8 cellular contexts compared by ENCODE assay signal in the genomic region with DNA sequence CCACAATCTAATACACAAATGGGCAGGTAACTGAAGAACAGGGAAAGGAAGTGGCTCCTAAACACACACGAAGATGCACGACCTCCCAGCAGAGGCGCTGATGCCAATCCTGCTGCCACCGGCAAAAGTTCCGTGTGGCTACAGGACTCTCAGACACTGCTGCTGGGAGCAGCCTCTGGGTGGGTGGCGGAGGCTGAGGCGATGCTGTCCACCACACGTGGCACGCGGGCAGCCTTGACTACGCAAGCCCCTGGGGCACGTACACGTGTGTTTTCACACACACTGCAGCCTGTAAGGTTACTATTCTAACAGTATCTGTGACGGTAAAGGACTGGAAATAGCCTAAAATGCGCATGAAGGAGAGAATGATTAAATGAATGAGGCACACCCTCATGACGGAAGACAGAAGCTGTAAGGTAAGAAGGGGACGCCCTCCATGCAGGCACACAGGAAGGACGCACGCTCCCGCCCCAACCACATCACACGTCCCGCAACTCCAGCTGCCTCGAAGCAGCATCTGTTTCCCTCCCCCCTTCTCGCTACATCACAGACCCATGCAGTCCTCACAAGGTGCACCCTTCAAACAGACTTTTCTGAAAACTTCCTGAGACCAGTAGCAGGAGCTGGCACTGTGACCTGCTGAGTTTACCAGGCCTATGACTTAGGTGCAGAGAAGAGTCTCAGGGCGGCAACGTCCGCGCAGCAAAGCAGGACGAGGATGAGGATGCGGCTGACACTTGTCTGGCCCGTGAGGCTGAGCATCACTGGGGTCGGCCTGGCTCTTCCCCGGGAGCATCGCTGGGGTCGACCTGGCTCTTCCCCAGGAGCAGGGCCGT. TPM values are rescaled to one million over a fixed set of nuclear protein-coding genes. Genes with fewer than 3 reads are reported as not detected.
DNase-seq lines count a peak whose midpoint lies in the region; ATAC-seq and TF ChIP-seq lines count a peak whose summit lies in the region.

No MANE protein-coding gene starts in this region.

- no peak overlapping the region for H3K18ac ChIP-seq in IMR-90 (ENCODE audit: low read depth, low read length)

- H3K36me3 ChIP-seq in IMR-90 (ENCODE audit: control insufficient read depth, insufficient read depth, low read length) (peaks cover 8% of the 10 kb centered on the region), gastroesophageal sphincter (peaks cover 0 to 46% of the 10 kb centered on the region in 2 donors), adrenal gland (replicated peaks in 1 of 2) (no peaks in the 10 kb centered on the region)

- TF ChIP-seq RAD21 in IMR-90 (IDR thresholded peaks at IDR 0.05; ENCODE audit: low read length): no peak

- no peak overlapping the region for H2BK20ac ChIP-seq in IMR-90 (ENCODE audit: low read depth, low read length)

- H3K4me1 Mint-ChIP-seq in activated naive CD8-positive, alpha-beta T cell treated with anti-CD3 and anti-CD28 coated beads, Interleukin-2, amount 50 U/mL, for 24 hours: peaks cover 56% of the 10 kb centered on the region

- no peak overlapping the region for H2BK5ac ChIP-seq in IMR-90 (ENCODE audit: low read depth, low read length, poor library complexity, severe bottlenecking)

- no peak overlapping the region for H4K91ac ChIP-seq in IMR-90 (ENCODE audit: insufficient read depth, low read depth, low read length)

- CTCF ChIA-PET in IMR-90 (lab: Yijun Ruan, JAX): no interaction called here

- H3K56ac ChIP-seq in IMR-90 (ENCODE audit: extremely low read depth, insufficient read depth, low read length): no peak overlapping the region

- no peak overlapping the region for H4K8ac ChIP-seq in IMR-90 (ENCODE audit: low read depth in 2 of 2, low read length in 2 of 2)

- in situ Hi-C loops in IMR-90 (cut with MboI; ENCODE audit: low sequenced_read_pairs): no loop called here

- H3K4me2 ChIP-seq in IMR-90 (ENCODE audit: low read depth, low read length): no peak overlapping the region

- no TSS peak for BruUV-seq in IMR-90 (replicated peaks; lab: Mats Ljungman, UMichigan)

- H3K4me3 Mint-ChIP-seq in activated naive CD8-positive, alpha-beta T cell treated with anti-CD3 and anti-CD28 coated beads, Interleukin-2, amount 50 U/mL, for 24 hours: peak overlapping the region; percentile 65

- H3K4me3 ChIP-seq in IMR-90 (ENCODE audit: insufficient read depth, low read depth, low read length) (no peak overlapping the region), gastroesophageal sphincter (no peak overlapping the region), adrenal gland (no peak overlapping the region)

- dilution Hi-C loops in IMR-90 (cut with HindIII; ENCODE audit: low sequenced_read_pairs, unreplicated experiment): no loop called here

- TF ChIP-seq CTCF in IMR-90 (conservative IDR thresholded peaks at IDR 0.05; ENCODE audit: low read depth, low read length) (no peak), gastroesophageal sphincter (IDR thresholded peaks at IDR 0.05) (no peak), adrenal gland (IDR thresholded peaks at IDR 0.05) (no peak)

- peak overlapping the region; percentile 70 for H2AK9ac ChIP-seq in IMR-90 (replicated peaks; ENCODE audit: low read depth, low read length, poor library complexity)

- H2BK120ac ChIP-seq in IMR-90 (ENCODE audit: low read depth, low read length): no peak overlapping the region

- no peak overlapping the region for H2AK5ac ChIP-seq in IMR-90 (ENCODE audit: low read depth, low read length)

- H3K27ac Mint-ChIP-seq in activated naive CD8-positive, alpha-beta T cell treated with anti-CD3 and anti-CD28 coated beads, Interleukin-2, amount 50 U/mL, for 24 hours: peak overlapping the region; percentile 89

- WGBS in IMR-90 (ENCODE audit: extremely low coverage in 2 of 2, insufficient read length in 1 of 2), 2 experiments: 94% methylated on average over 19 of the region's 36 CpGs; no CpG with 5 or more reads in 1 of the 2 experiments
- 75 to 78% methylated on average over 12 to 19 of the region's 36 CpGs for WGBS in gastroesophageal sphincter (ENCODE audit: low coverage in 1 of 2), 2 donors
- WGBS in adrenal gland, 4 donors: 83 to 90% (median 87%) methylated on average over 28 to 36 of the region's 36 CpGs

- H3K4me1 ChIP-seq in IMR-90 (ENCODE audit: control insufficient read depth, insufficient read depth, low read length) (no peaks in the 10 kb centered on the region), gastroesophageal sphincter (no peaks in the 10 kb centered on the region), adrenal gland (replicated peaks in 1 of 2) (peaks cover 0 to 5% of the 10 kb centered on the region in 2 donors)

- DNase-seq in IMR-90: no peak
- peak; percentile 82 for DNase-seq in activated CD8-positive, alpha-beta memory T cell treated with anti-CD3 and anti-CD28 coated beads for 24 hours
- peak; percentile 62 for DNase-seq in activated naive CD8-positive, alpha-beta T cell treated with anti-CD3 and anti-CD28 coated beads, Interleukin-2, amount 50 U/mL, for 24 hours
- peak; percentile 39 to 50 (median 41) for DNase-seq in stimulated activated CD4-positive, alpha-beta T cell treated with anti-CD3 and anti-CD28 coated beads, TNF-alpha, amount 100 ng/mL, for 4 hours (ENCODE audit: low read depth in 3 of 3)
- no peak for DNase-seq in adrenal gland
- no peak for DNase-seq in NCI-H2196 (lab: John Stamatoyannopoulos, UW; ENCODE audit: unreplicated experiment)

- H2AFZ ChIP-seq in IMR-90 (replicated peaks; ENCODE audit: low read length, poor library complexity): no peak overlapping the region

- H3K9me1 ChIP-seq in IMR-90 (ENCODE audit: insufficient read depth, low read length): 0 out of 2 replicates have a peak, but pooled peaks cover 2% of the 10 kb centered on the region

- POLR2A ChIA-PET in IMR-90 (lab: Charles Lee; ENCODE audit: unreplicated experiment): no interaction called here

- no peak for ATAC-seq in IMR-90 (ENCODE audit: low read depth)
- ATAC-seq in activated naive CD8-positive, alpha-beta T cell treated with anti-CD3 and anti-CD28 coated beads, Interleukin-2, amount 50 U/mL, for 24 hours: peak; percentile 88
- no peak for ATAC-seq in gastroesophageal sphincter
- ATAC-seq in HG03045 (IDR thresholded peaks at IDR 0.05; ENCODE audit: unreplicated experiment): no peak

- H4K20me1 ChIP-seq in IMR-90 (ENCODE audit: insufficient read depth, low read length): no peaks in the 10 kb centered on the region

- no peak overlapping the region for H4K5ac ChIP-seq in IMR-90 (ENCODE audit: low read depth, low read length)

- H3K23ac ChIP-seq in IMR-90 (ENCODE audit: low read depth, low read length): no peak overlapping the region

- no peak overlapping the region for H3K4ac ChIP-seq in IMR-90 (ENCODE audit: low read depth, low read length)

- H3K9ac ChIP-seq in IMR-90 (ENCODE audit: low read depth, low read length): no peak overlapping the region

- H3K36me3 Mint-ChIP-seq in activated naive CD8-positive, alpha-beta T cell treated with anti-CD3 and anti-CD28 coated beads, Interleukin-2, amount 50 U/mL, for 24 hours (ENCODE audit: low read depth): peaks cover 8% of the 10 kb centered on the region

- no peaks in the 10 kb centered on the region for H3K9me3 Mint-ChIP-seq in activated naive CD8-positive, alpha-beta T cell treated with anti-CD3 and anti-CD28 coated beads, Interleukin-2, amount 50 U/mL, for 24 hours

- H3K9me3 ChIP-seq in IMR-90 (ENCODE audit: control insufficient read depth, insufficient read depth, low read length): no peaks in the 10 kb centered on the region
- H3K9me3 ChIP-seq in gastroesophageal sphincter: no peaks in the 10 kb centered on the region
- no peaks in the 10 kb centered on the region for H3K9me3 ChIP-seq in adrenal gland (replicated peaks in 1 of 3)

- H3K27ac ChIP-seq in IMR-90 (ENCODE audit: insufficient read depth, low read length): no peak overlapping the region
- no peak overlapping the region for H3K27ac ChIP-seq in gastroesophageal sphincter
- no peak overlapping the region for H3K27ac ChIP-seq in adrenal gland

- TF ChIP-seq POLR2A in IMR-90 (IDR thresholded peaks at IDR 0.05; ENCODE audit: low read depth, low read length): no peak
- TF ChIP-seq POLR2A in gastroesophageal sphincter (IDR thresholded peaks at IDR 0.05): no peak
- no peak for TF ChIP-seq POLR2A in adrenal gland (IDR thresholded peaks at IDR 0.05)

- no peak overlapping the region for H2BK15ac ChIP-seq in IMR-90 (ENCODE audit: low read depth, low read length)

- no peak for TF ChIP-seq EP300 in gastroesophageal sphincter (IDR thresholded peaks at IDR 0.05)

- no peaks in the 10 kb centered on the region for H3K79me1 ChIP-seq in IMR-90 (ENCODE audit: low read depth in 1 of 2, low read length in 2 of 2)

- intact Hi-C loops in IMR-90 (cut with micrococcal nuclease): no loop called here
- intact Hi-C loops in adrenal gland (cut with DNase I): no loop called here

- no peak overlapping the region for H3K14ac ChIP-seq in IMR-90 (replicated peaks; ENCODE audit: low read depth, low read length)

- H3K27me3 ChIP-seq in IMR-90 (ENCODE audit: control insufficient read depth, insufficient read depth, low read length) (no peaks in the 10 kb centered on the region), gastroesophageal sphincter (no peaks in the 10 kb centered on the region), adrenal gland (no peaks in the 10 kb centered on the region)

- no peaks in the 10 kb centered on the region for H3K27me3 Mint-ChIP-seq in activated naive CD8-positive, alpha-beta T cell treated with anti-CD3 and anti-CD28 coated beads, Interleukin-2, amount 50 U/mL, for 24 hours

TF ChIP-seq in IMR-90, 13 proteins besides CTCF, POLR2A, EP300 and RAD21:
- TF ChIP-seq MAFK (IDR thresholded peaks at IDR 0.05; ENCODE audit: low read depth, low read length) (no peak), CEBPB (IDR thresholded peaks at IDR 0.05; ENCODE audit: low read depth, low read length) (no peak), SMC3 (IDR thresholded peaks at IDR 0.05; ENCODE audit: low read depth, low read length) (no peak), MXI1 (IDR thresholded peaks at IDR 0.05; ENCODE audit: borderline replicate concordance, low read depth, low read length) (no peak), MAZ (IDR thresholded peaks at IDR 0.05; ENCODE audit: borderline replicate concordance, low read depth, low read length) (no peak), NFE2L2 (IDR thresholded peaks at IDR 0.05; ENCODE audit: low read depth, low read length) (no peak), RCOR1 (IDR thresholded peaks at IDR 0.05; ENCODE audit: insufficient replicate concordance, low read length) (no peak), FOS (IDR thresholded peaks at IDR 0.05; ENCODE audit: low read depth, low read length) (no peak), RFX5 (IDR thresholded peaks at IDR 0.05; ENCODE audit: low read depth, low read length) (no peak)
TF ChIP-seq in IMR-90: peak in this region for 0.

RNA-seq across cellular contexts. Expression of a gene that starts 28.7 kb away (rescaled TPM):
- total RNA-seq in IMR-90 (2012; rRNA removed) (12.4 and 15.3 TPM in 2 replicates), gastroesophageal sphincter (10 to 100 TPM; 22.6 to 52.8 (median 48.3) TPM), adrenal gland (100 to 1,000 TPM in 3 of 8 donors, 10 to 100 TPM in 5; 64.0 to 276 (median 85.6) TPM)
- polyA plus RNA-seq in IMR-90 (2012; rRNA removed) (56.0 and 68.5 TPM in 2 replicates), adrenal gland (100 to 1,000 TPM in 1 of 3 donors, 10 to 100 TPM in 2; 18.9 to 273 (median 59.0) TPM)
- 22.8 and 57.7 TPM in 2 replicates for polyA plus RNA-seq in IMR-90 (2012; cell fraction: cytosol; rRNA removed)
- polyA plus RNA-seq in IMR-90 (2012; cell fraction: nucleus; rRNA removed; ENCODE audit: low replicate concordance): 126 and 440 TPM in 2 replicates

Comparison
In these comparisons a context has a peak if more than half of its experiments do, and no peak if none do; other contexts are left out.
1. DNase-seq: peak in activated CD8-positive, alpha-beta memory T cell treated with anti-CD3 and anti-CD28 coated beads for 24 hours (single experiment), activated naive CD8-positive, alpha-beta T cell treated with anti-CD3 and anti-CD28 coated beads, Interleukin-2, amount 50 U/mL, for 24 hours (single experiment) and stimulated activated CD4-positive, alpha-beta T cell treated with anti-CD3 and anti-CD28 coated beads, TNF-alpha, amount 100 ng/mL, for 4 hours (3 of 3); none in IMR-90 (single experiment), adrenal gland (0 of 7) and NCI-H2196 (single experiment).